Comparison of ENCODE assay signal across 9 cellular contexts in genomic region chr18:12218603-12219002, GRCh38. TPM values are rescaled to one million over a fixed set of nuclear protein-coding genes. Genes with fewer than 3 reads are reported as not detected.
"Had no signal": no experiment of that assay in that cellular context is flagged by ENCODE, and none has a peak within 500 bp of the region (broad histone marks: within the 10 kb centered on the region; RNA-seq: fewer than 3 reads in every experiment).

No MANE protein-coding gene starts in this region.

RNA-seq across cellular contexts. Expression of gene CIDEA, which starts 35.6 kb away (rescaled TPM):
- total RNA-seq: chondrocyte; left lobe of liver; liver; mesothelial cell of epicardium; natural killer cell treated with Interleukin-12 subunit alpha and Interleukin-12 subunit beta and Interleukin-15 and Interleukin-18, amount 100 ng/mL, for 72 hours; neural crest cell; spleen; testis had no signal
- polyA plus RNA-seq: liver, lung, spleen had no signal
